Comparison of ENCODE assay signal across 8 cellular contexts in genomic region chr15:63506537-63507035, GRCh38. TPM values are rescaled to one million over a fixed set of nuclear protein-coding genes. Genes with fewer than 3 reads are reported as not detected.
DNase-seq lines count a peak whose midpoint lies in the region; ATAC-seq and TF ChIP-seq lines count a peak whose summit lies in the region.

No MANE protein-coding gene starts in this region.

- H3K4me1 ChIP-seq in OCI-LY7 (ENCODE audit: insufficient read depth, low read length, poor library complexity, severe bottlenecking): peaks cover 71% of the 10 kb centered on the region
- H3K4me1 ChIP-seq in endocrine pancreas (ENCODE audit: control insufficient read depth, insufficient read depth, low read length): peaks cover 27% of the 10 kb centered on the region
- peaks cover 5 to 79% (median 68%) of the 10 kb centered on the region in 4 donors for H3K4me1 ChIP-seq in sigmoid colon

- H3K9ac ChIP-seq in endocrine pancreas (ENCODE audit: control insufficient read depth, insufficient read depth, low read length): no peak overlapping the region

- H3K4me3 ChIP-seq in OCI-LY7 (ENCODE audit: low read depth, low read length, poor library complexity, severe bottlenecking) (peak overlapping the region; percentile 87), endocrine pancreas (ENCODE audit: control insufficient read depth, insufficient read depth, low read length) (peak overlapping the region; percentile 67), sigmoid colon (peak overlapping the region in 3 of 4 donors; percentile 77 to 87 (median 84))

- intact Hi-C loops in OCI-LY7 (cut with micrococcal nuclease; ENCODE audit: unreplicated experiment) (loop anchor here (5.0 to 10.0 kb wide), 2 partner anchors 91 to 312 kb away; partner anchors contain the start of gene FBXL22), sigmoid colon (cut with DNase I) (loop anchor here (5.0 kb wide), 1 partner anchor 46 kb away; no protein-coding TSS in a partner anchor)

- H4K20me1 ChIP-seq in OCI-LY7 (ENCODE audit: insufficient read depth, low read length): peaks cover 50% of the 10 kb centered on the region

- H3K27me3 ChIP-seq in endocrine pancreas (ENCODE audit: control insufficient read depth, insufficient read depth, low read length): no peaks in the 10 kb centered on the region
- H3K27me3 ChIP-seq in sigmoid colon: no peaks in the 10 kb centered on the region

- H3K27ac ChIP-seq in OCI-LY7 (ENCODE audit: low read depth, low read length, poor library complexity, severe bottlenecking) (no peak overlapping the region), sigmoid colon (peak overlapping the region; percentile 94 to 99 (median 98))

- peak overlapping the region; percentile 94 for H3K4me2 ChIP-seq in OCI-LY7 (ENCODE audit: low read length)

- no peak for TF ChIP-seq POLR2A in sigmoid colon (IDR thresholded peaks at IDR 0.05)

- POLR2A ChIA-PET in OCI-LY7 (lab: Charles Lee): interaction anchor here (0.9 to 2.9 kb wide), 6 partner anchors 10 to 90 kb away, joined by 3 to 30 read pairs (median 6); partner anchors contain the start of gene FBXL22

- no peak for ATAC-seq in GM21447 (IDR thresholded peaks at IDR 0.05; ENCODE audit: unreplicated experiment)

- TF ChIP-seq CTCF in OCI-LY7 (conservative IDR thresholded peaks at IDR 0.05; ENCODE audit: low read length) (no peak), sigmoid colon (IDR thresholded peaks at IDR 0.05) (no peak)

- H3K36me3 ChIP-seq in OCI-LY7 (ENCODE audit: insufficient read depth, low read length) (no peaks in the 10 kb centered on the region), endocrine pancreas (ENCODE audit: control insufficient read depth, insufficient read depth, low read length) (no peaks in the 10 kb centered on the region), sigmoid colon (no peaks in the 10 kb centered on the region)

- no TSS peak for BruUV-seq in OCI-LY7 (replicated peaks; lab: Mats Ljungman, UMichigan)

- CTCF ChIA-PET in OCI-LY7 (lab: Charles Lee; ENCODE audit: unreplicated experiment): interaction anchor here (1.4 kb wide), 2 partner anchors 11 to 39 kb away, joined by 3 to 6 read pairs; no protein-coding TSS in a partner anchor

- H3K9me2 ChIP-seq in OCI-LY7 (ENCODE audit: insufficient read depth, low read length): no peaks in the 10 kb centered on the region

- no peaks in the 10 kb centered on the region for H3K9me3 ChIP-seq in OCI-LY7 (ENCODE audit: low read length)
- H3K9me3 ChIP-seq in endocrine pancreas (ENCODE audit: control insufficient read depth, low read length): no peaks in the 10 kb centered on the region
- H3K9me3 ChIP-seq in sigmoid colon: no peaks in the 10 kb centered on the region

- H3K79me2 ChIP-seq in OCI-LY7 (ENCODE audit: insufficient read depth, low read depth, low read length): peaks cover 68% of the 10 kb centered on the region

- H2AFZ ChIP-seq in OCI-LY7 (ENCODE audit: low read length): no peak overlapping the region

- 17 to 55% methylated on average over 8 of the region's 8 CpGs for WGBS in sigmoid colon, 2 donors

- DNase-seq in DMS53 (lab: John Stamatoyannopoulos, UW) (peak; percentile 18), DMS53 treated with DMSO at 0.1 percent for 48 hours (lab: John Stamatoyannopoulos, UW; ENCODE audit: unreplicated experiment) (no peak), OCI-LY7 (ENCODE audit: low spot score) (peak; percentile 36), sigmoid colon (no peak), NCI-H2107 treated with DMSO at 0.1 percent for 48 hours (lab: John Stamatoyannopoulos, UW; ENCODE audit: unreplicated experiment) (no peak), anterior cingulate cortex (lab: John Stamatoyannopoulos, UW) (no peak)

- no peak for TF ChIP-seq EP300 in sigmoid colon (IDR thresholded peaks at IDR 0.05)

RNA-seq across cellular contexts. Expression of gene USP3, which starts 2.2 kb away (rescaled TPM):
- 26.3 and 34.6 TPM in 2 replicates for total RNA-seq in OCI-LY7 (2014; rRNA removed; shearing (Covaris generic))
- total RNA-seq in OCI-LY7 (2022) (53.0 and 64.9 TPM in 2 replicates), sigmoid colon (10 to 100 TPM; 46.4 to 66.5 (median 64.8) TPM)
- 10 to 100 TPM; 20.4 to 31.4 (median 26.4) TPM for polyA plus RNA-seq in sigmoid colon

Comparison
In these comparisons a context has a peak if more than half of its experiments do, and no peak if none do; other contexts are left out.
1. DNase-seq: peak in DMS53 (single experiment) and OCI-LY7 (single experiment); none in DMS53 treated with DMSO at 0.1 percent for 48 hours (single experiment), sigmoid colon (single experiment), NCI-H2107 treated with DMSO at 0.1 percent for 48 hours (single experiment) and anterior cingulate cortex (0 of 58).
2. Peak in every context shown above with its lines, with median percentiles within 50 percentile points of each other: H3K4me3 ChIP-seq.